11 cellular contexts compared by ENCODE assay signal in genomic region chr4:110354460-110354859, GRCh38.
"Had no signal": no experiment of that assay in that cellular context is flagged by ENCODE, and none has a peak within 500 bp of the region (broad histone marks: within the 10 kb centered on the region; RNA-seq: fewer than 3 reads in every experiment).

No MANE protein-coding gene starts in this region.

- H3K36me3 Mint-ChIP-seq: naive thymus-derived CD8-positive, alpha-beta T cell had no signal

- H3K27me3 ChIP-seq: neutrophil had no signal

- H3K4me2 ChIP-seq: smooth muscle cell had no signal

- DNase-seq: cortex of kidney; effector memory CD4-positive, alpha-beta T cell; islet precursor cell; mesendoderm; naive thymus-derived CD8-positive, alpha-beta T cell; stimulated activated CD4-positive, alpha-beta T cell treated with anti-CD3 and anti-CD28 coated beads, Interleukin-2, amount 100 ng/mL, for 48 hours; stimulated activated naive CD4-positive, alpha-beta T cell treated with Interleukin-2 at 50 U/mL for 16 hours; trophoblast cell had no signal

- ATAC-seq: esophagus mucosa; naive thymus-derived CD8-positive, alpha-beta T cell had no signal

- H3K27ac ChIP-seq: neutrophil had no signal

- H3K9me3 Mint-ChIP-seq: naive thymus-derived CD8-positive, alpha-beta T cell had no signal

- H3K9me3 ChIP-seq: neutrophil had no signal

- H3K4me3 ChIP-seq: smooth muscle cell had no signal

- H3K27ac Mint-ChIP-seq: naive thymus-derived CD8-positive, alpha-beta T cell had no signal

- H3K36me3 ChIP-seq: neutrophil had no signal
